Comparison of ENCODE assay signal across 8 cellular contexts in genomic region chr7:140541513-140542192, GRCh38.
A peak's percentile ranks its signal among the peaks of the same experiment; 100 is the strongest.
DNase-seq lines count a peak whose midpoint lies in the region; ATAC-seq and TF ChIP-seq lines count a peak whose summit lies in the region.

No MANE protein-coding gene starts in this region.

- H3K27me3 Mint-ChIP-seq in osteocyte (ENCODE audit: unreplicated experiment) (no peaks in the 10 kb centered on the region), immature natural killer cell (ENCODE audit: low read depth in 3 of 3) (peaks cover 0 to 2% (median 1%) of the 10 kb centered on the region in 3 donors)

- H3K36me3 Mint-ChIP-seq in osteocyte (ENCODE audit: unreplicated experiment) (peaks cover 32% of the 10 kb centered on the region), immature natural killer cell (no peaks in the 10 kb centered on the region)

- H3K9me3 Mint-ChIP-seq in osteocyte (ENCODE audit: unreplicated experiment) (no peaks in the 10 kb centered on the region), immature natural killer cell (no peaks in the 10 kb centered on the region)

- TF ChIP-seq CTCF in fibroblast of the aortic adventitia (IDR thresholded peaks at IDR 0.05; ENCODE audit: insufficient read depth, low read length) (no peak), osteocyte (IDR thresholded peaks at IDR 0.05) (no peak)

- peak; percentile 97 for DNase-seq in HT1080 (ENCODE audit: low read depth)
- peak; percentile 97 for DNase-seq in RPMI7951 (ENCODE audit: low read depth)
- peak; percentile 95 for DNase-seq in fibroblast of the aortic adventitia (ENCODE audit: low read depth)
- DNase-seq in osteocyte (ENCODE audit: extremely low spot score, unreplicated experiment) = no peak
- no peak for DNase-seq in immature natural killer cell
- DNase-seq in medulla oblongata (ENCODE audit: extremely low spot score) = no peak

- ATAC-seq in GM21717 (IDR thresholded peaks at IDR 0.05; ENCODE audit: unreplicated experiment) (no peak), GM21786 (IDR thresholded peaks at IDR 0.05; ENCODE audit: unreplicated experiment) (no peak)

- peak overlapping the region; percentile 92 for H3K27ac Mint-ChIP-seq in osteocyte (ENCODE audit: unreplicated experiment)
- no peak overlapping the region for H3K27ac Mint-ChIP-seq in immature natural killer cell

- H3K4me1 Mint-ChIP-seq in osteocyte (ENCODE audit: unreplicated experiment) (peaks cover 27% of the 10 kb centered on the region), immature natural killer cell (no peaks in the 10 kb centered on the region)

- H3K4me3 Mint-ChIP-seq in osteocyte (ENCODE audit: unreplicated experiment) (peak overlapping the region; percentile 62), immature natural killer cell (no peak overlapping the region)

- peak overlapping the region; percentile 51 for H3K4me3 ChIP-seq in fibroblast of the aortic adventitia (ENCODE audit: low read depth, low read length)

Comparison
In these comparisons a context has a peak if more than half of its experiments do, and no peak if none do; other contexts are left out.
1. DNase-seq: peak in HT1080 (single experiment), RPMI7951 (single experiment) and fibroblast of the aortic adventitia (single experiment); none in osteocyte (single experiment), immature natural killer cell (0 of 3) and medulla oblongata (single experiment).